ENCODE assay signal across 1 cellular context in genomic region chr10:18400911-18401260, GRCh38.
TF ChIP-seq lines count a peak whose summit lies in the region.

No MANE protein-coding gene starts in this region.

TF ChIP-seq in GM23338, 12 proteins besides CTCF, POLR2A, EP300 and RAD21 (continued from another document):
- TF ChIP-seq ETS1 (IDR thresholded peaks at IDR 0.05): no peak
- TF ChIP-seq ZNF331 (CRISPR knock-in tag; IDR thresholded peaks at IDR 0.05; ENCODE audit: low read depth): no peak
- no peak for TF ChIP-seq EZH2phosphoT487 (IDR thresholded peaks at IDR 0.05; ENCODE audit: unreplicated experiment)
- no peak for TF ChIP-seq JUNB (IDR thresholded peaks at IDR 0.05; ENCODE audit: unreplicated experiment)
- no peak for TF ChIP-seq ZNF462 (CRISPR knock-in tag; IDR thresholded peaks at IDR 0.05)
- no peak for TF ChIP-seq POLR2AphosphoS5 (IDR thresholded peaks at IDR 0.05; ENCODE audit: low read depth)
TF ChIP-seq in GM23338: peak in this region for 0.
